Comparison of ENCODE assay signal across 20 cellular contexts in genomic region chr6:73743556-73743955, GRCh38.
"Had no signal": no experiment of that assay in that cellular context is flagged by ENCODE, and none has a peak within 500 bp of the region (broad histone marks: within the 10 kb centered on the region; RNA-seq: fewer than 3 reads in every experiment).

No MANE protein-coding gene starts in this region.

- H3K9me3 ChIP-seq: ascending aorta, breast epithelium, colonic mucosa, esophagus squamous epithelium, left lung, pancreas, stomach, suprapubic skin, tibial nerve, uterus had no signal

- ATAC-seq: activated CD8-positive, alpha-beta T cell treated with anti-CD3 and anti-CD28 coated beads, Interleukin-2, amount 10 ng/mL, durations not matched to agents 7 days and 5 days; left lung; pancreas; sciatic nerve; stimulated activated memory B cell treated with anti-CD40 and anti-IgM and Interleukin-4, amounts not matched to agents 10 μg/mL and 1 μg/mL and 100 μg/mL, for 72 hours; T-cell had no signal

- H3K4me1 ChIP-seq: ascending aorta, breast epithelium, colonic mucosa, pancreas, stomach, suprapubic skin had no signal

- H3K4me2 ChIP-seq: smooth muscle cell had no signal

- H3K27me3 ChIP-seq: ascending aorta, breast epithelium, colonic mucosa, esophagus squamous epithelium, left lung, pancreas, stomach, suprapubic skin, tibial nerve, uterus had no signal

- DNase-seq: activated CD4-positive, alpha-beta T cell treated with anti-CD3 and anti-CD28 coated beads for 1 hour; activated CD4-positive, alpha-beta T cell treated with anti-CD3 and anti-CD28 coated beads, Interleukin-2, amount 50 U/mL, for 1 hour; activated CD8-positive, alpha-beta T cell treated with anti-CD3 and anti-CD28 coated beads, Interleukin-2, amount 10 ng/mL, durations not matched to agents 7 days and 5 days; activated gamma-delta T cell treated with Interleukin-2 at 50 U/mL for 16 hours; colonic mucosa; endodermal cell; esophagus squamous epithelium; left lung; pancreas; stimulated activated CD4-positive, alpha-beta T cell treated with anti-CD3 and anti-CD28 coated beads, Interleukin-15, amount 100 ng/mL, for 24 hours; stomach; T-cell; uterus had no signal

- H3K4me3 ChIP-seq: ascending aorta, breast epithelium, colonic mucosa, esophagus squamous epithelium, left lung, pancreas, smooth muscle cell, stomach, suprapubic skin, tibial nerve, uterus had no signal

- H3K27ac ChIP-seq: ascending aorta, breast epithelium, colonic mucosa, esophagus squamous epithelium, left lung, pancreas, stomach, suprapubic skin, tibial nerve had no signal

- H3K36me3 ChIP-seq: ascending aorta, breast epithelium, colonic mucosa, left lung, pancreas, stomach, suprapubic skin, tibial nerve, uterus had no signal
